ENCODE assay signal across 11 cellular contexts in genomic region chr12:121916719-121917118, GRCh38. TPM values are rescaled to one million over a fixed set of nuclear protein-coding genes. Genes with fewer than 3 reads are reported as not detected.
DNase-seq lines count a peak whose midpoint lies in the region; ATAC-seq, FAIRE-seq and TF ChIP-seq lines count a peak whose summit lies in the region.
"Had no signal": no experiment of that assay in that cellular context is flagged by ENCODE, and none has a peak within 500 bp of the region (broad histone marks: within the 10 kb centered on the region; RNA-seq: fewer than 3 reads in every experiment).

No MANE protein-coding gene starts in this region.

- H3K27me3 ChIP-seq in bronchial epithelial cell (ENCODE audit: control insufficient read depth, insufficient read depth, low read length) (no peaks in the 10 kb centered on the region), neural progenitor cell (no peaks in the 10 kb centered on the region)
- H3K27me3 ChIP-seq: left lung had no signal

- DNase-seq in DMS153 (lab: John Stamatoyannopoulos, UW) (peak; percentile 14), DMS153 treated with DMSO at 0.1 percent for 48 hours (lab: John Stamatoyannopoulos, UW; ENCODE audit: unreplicated experiment) (no peak), bronchial epithelial cell (ENCODE audit: low read depth) (no peak), neural progenitor cell (ENCODE audit: low spot score) (peak; percentile 74)
- no peak for DNase-seq in stimulated activated CD4-positive, alpha-beta T cell treated with anti-CD3 and anti-CD28 coated beads, Interleukin-1b, Interleukin-23, amount 100 ng/mL, for 48 hours
- DNase-seq: activated gamma-delta T cell treated with Interleukin-2 at 50 U/mL for 16 hours, left lung, NCI-H774 had no signal

- no peak for FAIRE-seq in bronchial epithelial cell (lab: Jason Lieb, UNC)

- peak overlapping the region; percentile 35 for H3K4me2 ChIP-seq in neural progenitor cell

- no peaks in the 10 kb centered on the region for H3K9me3 ChIP-seq in neural progenitor cell (ENCODE audit: low read depth)
- H3K9me3 ChIP-seq: left lung had no signal

- H3K9ac ChIP-seq in neural progenitor cell, result no peak overlapping the region

- H3K36me3 Mint-ChIP-seq in neural progenitor cell, result peaks cover 11% of the 10 kb centered on the region

- H3K4me3 ChIP-seq in bronchial epithelial cell (ENCODE audit: low read depth, low read length) (no peak overlapping the region), neural progenitor cell (no peak overlapping the region)
- H3K4me3 ChIP-seq: left lung had no signal

- peaks cover 18% of the 10 kb centered on the region for H4K20me1 ChIP-seq in neural progenitor cell (ENCODE audit: low read depth)

- TF ChIP-seq CTCF in LNCAP (IDR thresholded peaks at IDR 0.05) (peak; percentile 13; the same call in 1 of the 2 replicates), bronchial epithelial cell (IDR thresholded peaks at IDR 0.05; ENCODE audit: insufficient read depth, low read length, severe bottlenecking) (peak; percentile 42), neural progenitor cell (IDR thresholded peaks at IDR 0.05) (peak; percentile 48)

- H3F3A ChIP-seq in neural progenitor cell (ENCODE audit: low read depth), result peaks cover 34% of the 10 kb centered on the region

- H3K4me1 ChIP-seq in neural progenitor cell, result peaks cover 22% of the 10 kb centered on the region

- H3K27ac ChIP-seq in neural progenitor cell, result peak overlapping the region; percentile 82
- H3K27ac ChIP-seq: left lung had no signal

- H3K36me3 ChIP-seq in bronchial epithelial cell (ENCODE audit: control insufficient read depth, insufficient read depth, low read length), result peaks cover 4% of the 10 kb centered on the region
- no peaks in the 10 kb centered on the region for H3K36me3 ChIP-seq in neural progenitor cell

- H2AFZ ChIP-seq in neural progenitor cell (replicated peaks), result no peak overlapping the region

- peak overlapping the region; percentile 50 for H3K27ac Mint-ChIP-seq in neural progenitor cell

- H3K4me3 Mint-ChIP-seq in neural progenitor cell, result no peak overlapping the region

- peaks cover 2% of the 10 kb centered on the region for H3K27me3 Mint-ChIP-seq in neural progenitor cell (ENCODE audit: insufficient read depth, low read depth)

- no peaks in the 10 kb centered on the region for H3K79me2 ChIP-seq in neural progenitor cell (ENCODE audit: low read depth)

- H3K9me3 Mint-ChIP-seq in neural progenitor cell, result no peaks in the 10 kb centered on the region

- ATAC-seq in HG03432 (IDR thresholded peaks at IDR 0.05; ENCODE audit: unreplicated experiment) (no peak), GM21786 (IDR thresholded peaks at IDR 0.05; ENCODE audit: unreplicated experiment) (no peak)
- ATAC-seq: left lung had no signal

- H3K4me1 Mint-ChIP-seq in neural progenitor cell, result peaks cover 31% of the 10 kb centered on the region

RNA-seq across cellular contexts. Expression of gene CFAP251, which starts 1.7 kb away (rescaled TPM):
- 13.7 and 13.8 TPM in 2 replicates for total RNA-seq in bronchial epithelial cell
- total RNA-seq in neural progenitor cell (ENCODE audit: low replicate concordance), result 0.92 and 1.5 TPM in 2 replicates

RNA-seq across cellular contexts. Expression of gene PSMD9, which starts 28.1 kb away (rescaled TPM):
- total RNA-seq in bronchial epithelial cell, result 85.3 and 126 TPM in 2 replicates
- total RNA-seq in neural progenitor cell (ENCODE audit: low replicate concordance), result 46.4 and 60.9 TPM in 2 replicates

RNA-seq across cellular contexts. Expression of gene HPD, which starts 58.1 kb away (rescaled TPM):
- total RNA-seq in bronchial epithelial cell (0.79 TPM in 1 of 2 replicates, not detected in the other), neural progenitor cell (ENCODE audit: low replicate concordance) (not detected in 2 replicates)

Comparison
In these comparisons a context has a peak if more than half of its experiments do, and no peak if none do; other contexts are left out.
1. DNase-seq: peak in DMS153 (single experiment) and neural progenitor cell (single experiment); none in DMS153 treated with DMSO at 0.1 percent for 48 hours (single experiment), bronchial epithelial cell (single experiment) and stimulated activated CD4-positive, alpha-beta T cell treated with anti-CD3 and anti-CD28 coated beads, Interleukin-1b, Interleukin-23, amount 100 ng/mL, for 48 hours (single experiment).
2. Peak in every context shown above with its lines, with median percentiles within 50 percentile points of each other: CTCF ChIP-seq.